In the genomic region with DNA sequence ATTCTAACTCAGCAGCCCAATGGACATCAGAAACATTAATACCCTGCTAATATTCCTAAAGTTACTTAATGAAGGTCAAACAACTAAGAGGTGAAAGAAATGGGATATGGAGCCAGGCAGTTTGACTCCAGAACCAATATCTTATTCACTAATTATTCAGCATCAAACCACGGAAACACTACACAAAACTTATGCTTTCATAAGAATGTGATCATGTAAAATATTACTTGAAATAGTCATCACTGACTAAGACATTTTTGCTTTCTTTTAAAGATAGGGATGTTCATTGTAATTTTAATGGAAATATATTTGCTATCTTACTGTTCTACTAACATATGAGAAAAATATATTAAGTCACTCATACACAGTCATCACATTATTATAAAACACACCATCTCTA, we compare ENCODE assay signal across 1 cellular context.
TF ChIP-seq lines count a peak whose summit lies in the region.

No MANE protein-coding gene starts in this region.

TF ChIP-seq in K562, 482 proteins besides CTCF, POLR2A, EP300 and RAD21 (continued from another document):
- TF ChIP-seq, protein P1, sequence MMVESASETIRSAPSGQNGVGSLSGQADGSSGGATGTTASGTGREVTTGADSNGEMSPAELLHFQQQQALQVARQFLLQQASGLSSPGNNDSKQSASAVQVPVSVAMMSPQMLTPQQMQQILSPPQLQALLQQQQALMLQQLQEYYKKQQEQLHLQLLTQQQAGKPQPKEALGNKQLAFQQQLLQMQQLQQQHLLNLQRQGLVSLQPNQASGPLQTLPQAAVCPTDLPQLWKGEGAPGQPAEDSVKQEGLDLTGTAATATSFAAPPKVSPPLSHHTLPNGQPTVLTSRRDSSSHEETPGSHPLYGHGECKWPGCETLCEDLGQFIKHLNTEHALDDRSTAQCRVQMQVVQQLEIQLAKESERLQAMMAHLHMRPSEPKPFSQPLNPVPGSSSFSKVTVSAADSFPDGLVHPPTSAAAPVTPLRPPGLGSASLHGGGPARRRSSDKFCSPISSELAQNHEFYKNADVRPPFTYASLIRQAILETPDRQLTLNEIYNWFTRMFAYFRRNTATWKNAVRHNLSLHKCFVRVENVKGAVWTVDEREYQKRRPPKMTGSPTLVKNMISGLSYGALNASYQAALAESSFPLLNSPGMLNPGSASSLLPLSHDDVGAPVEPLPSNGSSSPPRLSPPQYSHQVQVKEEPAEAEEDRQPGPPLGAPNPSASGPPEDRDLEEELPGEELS (CRISPR knock-in tag; IDR thresholded peaks at IDR 0.05; ENCODE audit: borderline replicate concordance) = no peak
- no peak for TF ChIP-seq ELF2 (CRISPR knock-in tag; IDR thresholded peaks at IDR 0.05)
- TF ChIP-seq DMBX1 (CRISPR knock-in tag; IDR thresholded peaks at IDR 0.05; ENCODE audit: borderline replicate concordance) = no peak
- TF ChIP-seq, protein P2, sequence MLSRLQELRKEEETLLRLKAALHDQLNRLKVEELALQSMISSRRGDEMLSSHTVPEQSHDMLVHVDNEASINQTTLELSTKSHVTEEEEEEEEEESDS (CRISPR knock-in tag; IDR thresholded peaks at IDR 0.05) = no peak
- no peak for TF ChIP-seq DIDO1 (tag; IDR thresholded peaks at IDR 0.05; ENCODE audit: low read depth)
- TF ChIP-seq, protein P3, sequence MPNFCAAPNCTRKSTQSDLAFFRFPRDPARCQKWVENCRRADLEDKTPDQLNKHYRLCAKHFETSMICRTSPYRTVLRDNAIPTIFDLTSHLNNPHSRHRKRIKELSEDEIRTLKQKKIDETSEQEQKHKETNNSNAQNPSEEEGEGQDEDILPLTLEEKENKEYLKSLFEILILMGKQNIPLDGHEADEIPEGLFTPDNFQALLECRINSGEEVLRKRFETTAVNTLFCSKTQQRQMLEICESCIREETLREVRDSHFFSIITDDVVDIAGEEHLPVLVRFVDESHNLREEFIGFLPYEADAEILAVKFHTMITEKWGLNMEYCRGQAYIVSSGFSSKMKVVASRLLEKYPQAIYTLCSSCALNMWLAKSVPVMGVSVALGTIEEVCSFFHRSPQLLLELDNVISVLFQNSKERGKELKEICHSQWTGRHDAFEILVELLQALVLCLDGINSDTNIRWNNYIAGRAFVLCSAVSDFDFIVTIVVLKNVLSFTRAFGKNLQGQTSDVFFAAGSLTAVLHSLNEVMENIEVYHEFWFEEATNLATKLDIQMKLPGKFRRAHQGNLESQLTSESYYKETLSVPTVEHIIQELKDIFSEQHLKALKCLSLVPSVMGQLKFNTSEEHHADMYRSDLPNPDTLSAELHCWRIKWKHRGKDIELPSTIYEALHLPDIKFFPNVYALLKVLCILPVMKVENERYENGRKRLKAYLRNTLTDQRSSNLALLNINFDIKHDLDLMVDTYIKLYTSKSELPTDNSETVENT (CRISPR knock-in tag; IDR thresholded peaks at IDR 0.05) = no peak
- no peak for TF ChIP-seq CBX3 (IDR thresholded peaks at IDR 0.05; ENCODE audit: borderline replicate concordance in 1 of 2, low read length in 2 of 2)
- no peak for TF ChIP-seq POU5F1 (IDR thresholded peaks at IDR 0.05; ENCODE audit: borderline replicate concordance, low read depth, low read length, partially characterized antibody)
- TF ChIP-seq ZNF184 (CRISPR knock-in tag; IDR thresholded peaks at IDR 0.05) = no peak
- TF ChIP-seq, protein P4, sequence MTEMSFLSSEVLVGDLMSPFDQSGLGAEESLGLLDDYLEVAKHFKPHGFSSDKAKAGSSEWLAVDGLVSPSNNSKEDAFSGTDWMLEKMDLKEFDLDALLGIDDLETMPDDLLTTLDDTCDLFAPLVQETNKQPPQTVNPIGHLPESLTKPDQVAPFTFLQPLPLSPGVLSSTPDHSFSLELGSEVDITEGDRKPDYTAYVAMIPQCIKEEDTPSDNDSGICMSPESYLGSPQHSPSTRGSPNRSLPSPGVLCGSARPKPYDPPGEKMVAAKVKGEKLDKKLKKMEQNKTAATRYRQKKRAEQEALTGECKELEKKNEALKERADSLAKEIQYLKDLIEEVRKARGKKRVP (CRISPR knock-in tag; IDR thresholded peaks at IDR 0.05) = no peak
- TF ChIP-seq FOXA3 (CRISPR knock-in tag; conservative IDR thresholded peaks at IDR 0.05 in 1 of 2, IDR thresholded peaks at IDR 0.05 in 1 of 2) = no peak
- TF ChIP-seq, protein P5, sequence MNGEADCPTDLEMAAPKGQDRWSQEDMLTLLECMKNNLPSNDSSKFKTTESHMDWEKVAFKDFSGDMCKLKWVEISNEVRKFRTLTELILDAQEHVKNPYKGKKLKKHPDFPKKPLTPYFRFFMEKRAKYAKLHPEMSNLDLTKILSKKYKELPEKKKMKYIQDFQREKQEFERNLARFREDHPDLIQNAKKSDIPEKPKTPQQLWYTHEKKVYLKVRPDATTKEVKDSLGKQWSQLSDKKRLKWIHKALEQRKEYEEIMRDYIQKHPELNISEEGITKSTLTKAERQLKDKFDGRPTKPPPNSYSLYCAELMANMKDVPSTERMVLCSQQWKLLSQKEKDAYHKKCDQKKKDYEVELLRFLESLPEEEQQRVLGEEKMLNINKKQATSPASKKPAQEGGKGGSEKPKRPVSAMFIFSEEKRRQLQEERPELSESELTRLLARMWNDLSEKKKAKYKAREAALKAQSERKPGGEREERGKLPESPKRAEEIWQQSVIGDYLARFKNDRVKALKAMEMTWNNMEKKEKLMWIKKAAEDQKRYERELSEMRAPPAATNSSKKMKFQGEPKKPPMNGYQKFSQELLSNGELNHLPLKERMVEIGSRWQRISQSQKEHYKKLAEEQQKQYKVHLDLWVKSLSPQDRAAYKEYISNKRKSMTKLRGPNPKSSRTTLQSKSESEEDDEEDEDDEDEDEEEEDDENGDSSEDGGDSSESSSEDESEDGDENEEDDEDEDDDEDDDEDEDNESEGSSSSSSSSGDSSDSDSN (IDR thresholded peaks at IDR 0.05; ENCODE audit: borderline replicate concordance in 1 of 2, low read depth in 2 of 2, low read length in 2 of 2) = no peak
- no peak for TF ChIP-seq TARDBP (IDR thresholded peaks at IDR 0.05)
- TF ChIP-seq HSF4 (CRISPR knock-in tag; IDR thresholded peaks at IDR 0.05; ENCODE audit: borderline replicate concordance) = no peak
